In genomic region chrX:136182394-136182793, GRCh38 we compare ENCODE assay signal across 29 cellular contexts. TPM values are rescaled to one million over a fixed set of nuclear protein-coding genes. Genes with fewer than 3 reads are reported as not detected.
DNase-seq lines count a peak whose midpoint lies in the region; ATAC-seq and TF ChIP-seq lines count a peak whose summit lies in the region.
"Had no signal": no experiment of that assay in that cellular context is flagged by ENCODE, and none has a peak within 500 bp of the region (broad histone marks: within the 10 kb centered on the region; RNA-seq: fewer than 3 reads in every experiment).

No MANE protein-coding gene starts in this region.

- H3K4me1 ChIP-seq in left lung (no peaks in the 10 kb centered on the region), stomach (peaks cover 0 to 10% (median 4%) of the 10 kb centered on the region in 4 donors)
- H3K4me1 ChIP-seq in CD8-positive, alpha-beta T cell (ENCODE audit: insufficient read depth, low read length), result no peaks in the 10 kb centered on the region
- H3K4me1 ChIP-seq: pancreas had no signal

- TF ChIP-seq POLR2A in stomach (IDR thresholded peaks at IDR 0.05), result no peak

- H3K9me3 Mint-ChIP-seq in CD8-positive, alpha-beta T cell, result no peaks in the 10 kb centered on the region
- no peaks in the 10 kb centered on the region for H3K9me3 Mint-ChIP-seq in endothelial cell (ENCODE audit: unreplicated experiment)
- H3K9me3 Mint-ChIP-seq: activated naive CD4-positive, alpha-beta T cell treated with anti-CD3 and anti-CD28 coated beads, Interleukin-2, amount 50 U/mL, for 72 hours; CD14-positive monocyte; IgD-negative memory B cell; memory B cell had no signal

- no peak overlapping the region for H3K27ac Mint-ChIP-seq in CD8-positive, alpha-beta T cell
- no peak overlapping the region for H3K27ac Mint-ChIP-seq in endothelial cell (ENCODE audit: unreplicated experiment)
- H3K27ac Mint-ChIP-seq: activated naive CD4-positive, alpha-beta T cell treated with anti-CD3 and anti-CD28 coated beads, Interleukin-2, amount 50 U/mL, for 72 hours; CD14-positive monocyte; IgD-negative memory B cell; memory B cell had no signal

- POLR2A ChIA-PET in CD8-positive, alpha-beta T cell (lab: Charles Lee), result no interaction called here

- H3K4me3 Mint-ChIP-seq in CD8-positive, alpha-beta T cell, result no peak overlapping the region
- no peak overlapping the region for H3K4me3 Mint-ChIP-seq in endothelial cell (ENCODE audit: unreplicated experiment)
- H3K4me3 Mint-ChIP-seq: CD14-positive monocyte, IgD-negative memory B cell, memory B cell, neural crest cell had no signal

- TF ChIP-seq EP300 in stomach (IDR thresholded peaks at IDR 0.05), result no peak

- CTCF ChIA-PET in CD8-positive, alpha-beta T cell (lab: Charles Lee), result no interaction called here

- no peaks in the 10 kb centered on the region for H3K4me1 Mint-ChIP-seq in CD8-positive, alpha-beta T cell (ENCODE audit: low read depth)
- H3K4me1 Mint-ChIP-seq in endothelial cell (ENCODE audit: unreplicated experiment), result no peaks in the 10 kb centered on the region
- H3K4me1 Mint-ChIP-seq: IgD-negative memory B cell, memory B cell had no signal

- ATAC-seq in Right ventricle myocardium superior (ENCODE audit: poor library complexity) (peak; percentile 45), left lung (peak; percentile 54), GM18517 (IDR thresholded peaks at IDR 0.05; ENCODE audit: unreplicated experiment) (no peak)
- ATAC-seq in CD8-positive, alpha-beta T cell, result no peak
- ATAC-seq: activated naive CD4-positive, alpha-beta T cell treated with anti-CD3 and anti-CD28 coated beads, Interleukin-2, amount 50 U/mL, for 72 hours; pancreas had no signal

- H3K27ac ChIP-seq in left lung, result no peak overlapping the region
- H3K27ac ChIP-seq in stomach, result peak overlapping the region in 4 of 5 donors; percentile 25 to 86 (median 47)
- H3K27ac ChIP-seq in CD8-positive, alpha-beta T cell (ENCODE audit: low read depth, low read length), result no peak overlapping the region
- H3K27ac ChIP-seq: epithelial cell of prostate, pancreas, right lobe of liver, SJSA1, WERI-Rb-1 had no signal

- H3K36me3 ChIP-seq in left lung (no peaks in the 10 kb centered on the region), stomach (no peaks in the 10 kb centered on the region)
- H3K36me3 ChIP-seq in CD8-positive, alpha-beta T cell (ENCODE audit: insufficient read depth, low read length), result no peaks in the 10 kb centered on the region
- H3K36me3 ChIP-seq: pancreas, right lobe of liver, SJSA1, WERI-Rb-1 had no signal

- H3K27me3 Mint-ChIP-seq in CD8-positive, alpha-beta T cell (ENCODE audit: low read depth), result no peaks in the 10 kb centered on the region
- no peaks in the 10 kb centered on the region for H3K27me3 Mint-ChIP-seq in endothelial cell (ENCODE audit: unreplicated experiment)

- 30 to 56% (median 38%) methylated on average over 3 of the region's 3 CpGs for WGBS in stomach, 5 donors

- TF ChIP-seq CTCF in left lung (IDR thresholded peaks at IDR 0.05) (no peak), stomach (IDR thresholded peaks at IDR 0.05) (no peak), endothelial cell (IDR thresholded peaks at IDR 0.05; ENCODE audit: unreplicated experiment) (no peak)
- TF ChIP-seq CTCF in CD8-positive, alpha-beta T cell (IDR thresholded peaks at IDR 0.05), result no peak

- intact Hi-C loops in Right ventricle myocardium superior (cut with DNase I) (no loop called here), cardiac septum (cut with DNase I) (no loop called here), left lung (cut with DNase I) (no loop called here), stomach (cut with DNase I; ENCODE audit: low total_unique reads) (no loop called here)
- intact Hi-C loops in CD8-positive, alpha-beta T cell (cut with DNase I, micrococcal nuclease), result no loop called here

- peaks cover 0 to 13% of the 10 kb centered on the region in 2 donors for H3K27me3 ChIP-seq in left lung
- H3K27me3 ChIP-seq in stomach, result peaks cover 0 to 5% (median 0%) of the 10 kb centered on the region in 3 donors
- no peaks in the 10 kb centered on the region for H3K27me3 ChIP-seq in CD8-positive, alpha-beta T cell (ENCODE audit: insufficient read depth, low read length)
- H3K27me3 ChIP-seq: right lobe of liver, SJSA1 had no signal

- H3K4me3 ChIP-seq in left lung (no peak overlapping the region), stomach (no peak overlapping the region)
- H3K4me3 ChIP-seq in CD8-positive, alpha-beta T cell (ENCODE audit: low read depth, low read length), result no peak overlapping the region
- H3K4me3 ChIP-seq: pancreas, right lobe of liver, SJSA1 had no signal

- DNase-seq in Right ventricle myocardium superior, result no peak
- DNase-seq in cardiac septum (ENCODE audit: low spot score), result no peak
- no peak for DNase-seq in left lung
- no peak for DNase-seq in stomach
- no peak for DNase-seq in NCI-H69 (lab: John Stamatoyannopoulos, UW)
- DNase-seq in CD8-positive, alpha-beta T cell, result no peak
- DNase-seq in endothelial cell (ENCODE audit: low spot score), result no peak
- DNase-seq: activated CD4-positive, alpha-beta T cell treated with anti-CD3 and anti-CD28 coated beads for 4 hours; activated effector memory CD4-positive, alpha-beta T cell treated with Interleukin-2 at 50 U/mL for 16 hours; activated T-cell treated with anti-CD3 and anti-CD28 coated beads, Interleukin-2, amount 50 U/mL, for 1 hour; DMS79; effector CD8-positive, alpha-beta T cell; HCEC 1CT; MV-4-11; NCI-H1436 treated with DMSO at 0.1 percent for 48 hours; NCI-H446; pancreas; right lobe of liver; stimulated activated CD4-positive, alpha-beta T cell treated with anti-CD3 and anti-CD28 coated beads, Interleukin-4, amount 100 ng/mL, for 1 hour; T-helper 9 cell; WERI-Rb-1 had no signal

- no peaks in the 10 kb centered on the region for H3K36me3 Mint-ChIP-seq in CD8-positive, alpha-beta T cell
- H3K36me3 Mint-ChIP-seq in endothelial cell (ENCODE audit: low read depth, unreplicated experiment), result no peaks in the 10 kb centered on the region
- H3K36me3 Mint-ChIP-seq: activated naive CD4-positive, alpha-beta T cell treated with anti-CD3 and anti-CD28 coated beads, Interleukin-2, amount 50 U/mL, for 72 hours; CD14-positive monocyte; IgD-negative memory B cell; memory B cell had no signal

- H3K9me3 ChIP-seq in left lung, result no peaks in the 10 kb centered on the region
- no peaks in the 10 kb centered on the region for H3K9me3 ChIP-seq in stomach
- H3K9me3 ChIP-seq in CD8-positive, alpha-beta T cell (ENCODE audit: low read length), result no peaks in the 10 kb centered on the region
- H3K9me3 ChIP-seq: pancreas, right lobe of liver, SJSA1 had no signal

RNA-seq across cellular contexts. Expression of gene FHL1, which starts 35.1 kb away (rescaled TPM):
- total RNA-seq in Right ventricle myocardium superior (808 TPM), cardiac septum (3,112 TPM), left lung (100 to 1,000 TPM; 118 to 150 TPM), stomach (1,000 to 10,000 TPM in 1 of 5 donors, 100 to 1,000 TPM in 4; 101 to 1,286 (median 650) TPM), endothelial cell (ENCODE audit: unreplicated experiment) (5.6 TPM)
- polyA plus RNA-seq in stomach, result 100 to 1,000 TPM; 147 to 325 (median 211) TPM
- 10 to 100 TPM; 10.7 to 11.8 TPM for total RNA-seq in CD8-positive, alpha-beta T cell

Comparison
In these comparisons a context has a peak if more than half of its experiments do, and no peak if none do; other contexts are left out.
1. ATAC-seq: peak in Right ventricle myocardium superior (single experiment) and left lung (single experiment); none in CD8-positive, alpha-beta T cell (single experiment) and GM18517 (single experiment).
2. H3K27ac ChIP-seq: peak in stomach (4 of 5); none in left lung (0 of 2) and CD8-positive, alpha-beta T cell (single experiment).
3. RNA of gene FHL1, which starts 35.1 kb away (total RNA-seq): 3,112 TPM in cardiac septum (single experiment), 808 TPM in Right ventricle myocardium superior (single experiment), 101 to 1,286 TPM in stomach and 118 to 150 TPM in left lung; 10.7 to 11.8 TPM in CD8-positive, alpha-beta T cell and 5.6 TPM in endothelial cell (single experiment); every median in the first group is over 4 times any median in the second.